ENCODE assay signal across 15 cellular contexts in the genomic region with DNA sequence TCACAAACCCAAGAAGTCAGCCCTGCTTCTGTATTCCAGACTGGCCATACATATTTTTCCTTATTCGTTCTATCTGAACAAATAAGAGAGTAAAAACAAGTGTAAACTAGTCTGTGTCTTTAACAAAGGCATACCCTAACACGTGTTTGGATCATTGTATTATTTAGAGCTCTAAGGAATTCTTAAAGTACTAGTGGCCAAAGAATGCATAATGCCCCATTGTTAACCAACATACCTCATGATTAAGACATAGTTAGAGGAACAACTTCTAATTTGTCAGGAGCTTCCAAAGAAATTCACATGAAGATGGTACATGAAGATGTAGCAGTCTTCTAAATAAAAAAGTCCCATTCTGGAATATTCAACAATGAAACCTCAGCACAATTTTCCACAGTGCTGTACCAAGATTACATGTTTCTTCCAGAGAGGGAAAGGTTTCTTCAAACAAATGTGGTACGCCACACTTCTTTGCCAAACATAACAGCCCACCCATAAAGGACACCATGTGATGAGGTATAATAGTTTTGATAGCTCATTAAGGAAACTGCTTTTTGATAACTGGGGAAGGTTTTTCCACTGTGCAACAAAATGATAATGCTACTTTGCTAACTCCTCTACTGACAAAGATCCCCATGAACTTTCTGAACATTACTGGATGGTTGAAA. TPM values are rescaled to one million over a fixed set of nuclear protein-coding genes. Genes with fewer than 3 reads are reported as not detected.
DNase-seq lines count a peak whose midpoint lies in the region; ATAC-seq, FAIRE-seq and TF ChIP-seq lines count a peak whose summit lies in the region.
"Had no signal": no experiment of that assay in that cellular context is flagged by ENCODE, and none has a peak within 500 bp of the region (broad histone marks: within the 10 kb centered on the region; RNA-seq: fewer than 3 reads in every experiment).

No MANE protein-coding gene starts in this region.

- no TSS peak for BruUV-seq in mammary epithelial cell (replicated peaks; lab: Mats Ljungman, UMichigan)

- DNase-seq in mammary epithelial cell (peak; percentile 76), kidney (no peak), suprapubic skin (ENCODE audit: low spot score in 2 of 2) (no peak), cerebellum (ENCODE audit: low spot score) (no peak), HuH-7.5 (ENCODE audit: low spot score) (no peak)
- DNase-seq: activated CD8-positive, alpha-beta memory T cell treated with anti-CD3 and anti-CD28 coated beads for 24 hours; activated gamma-delta T cell treated with Interleukin-2 at 50 U/mL for 16 hours; CD4-positive, alpha-beta memory T cell; NCI-H187; NCI-H748 treated with DMSO at 0.1 percent for 48 hours; SHP77; stimulated activated CD4-positive, alpha-beta T cell treated with anti-CD3 and anti-CD28 coated beads, Interleukin-4, amount 100 ng/mL, for 4 hours; stimulated activated naive CD4-positive, alpha-beta T cell treated with Interleukin-2 at 50 U/mL for 16 hours had no signal

- H2AFZ ChIP-seq in Loucy (ENCODE audit: low read length) (0 out of 2 replicates have a peak overlapping the region, but pooled peaks have one; percentile 31), mammary epithelial cell (ENCODE audit: low read depth, low read length) (peak overlapping the region; percentile 57)

- H3K9ac ChIP-seq in Loucy (ENCODE audit: low read depth, low read length, poor library complexity, severe bottlenecking) (no peak overlapping the region), mammary epithelial cell (ENCODE audit: insufficient read depth, low read length) (peak overlapping the region; percentile 38), kidney (ENCODE audit: low read length in 2 of 2) (no peak overlapping the region)

- TF ChIP-seq EP300 in suprapubic skin (IDR thresholded peaks at IDR 0.05), result no peak

- no peaks in the 10 kb centered on the region for H3K27me3 ChIP-seq in Loucy (ENCODE audit: insufficient read depth, low read length, poor library complexity, severe bottlenecking)
- H3K27me3 ChIP-seq in mammary epithelial cell (ENCODE audit: insufficient read depth, low read length), result no peaks in the 10 kb centered on the region
- no peaks in the 10 kb centered on the region for H3K27me3 ChIP-seq in suprapubic skin

- in situ Hi-C loops in mammary epithelial cell (cut with MboI; ENCODE audit: low sequenced_read_pairs in 2 of 2), result no loop called here

- no peaks in the 10 kb centered on the region for H3K9me2 ChIP-seq in Loucy (replicated peaks; ENCODE audit: low read depth, low read length)

- H4K20me1 ChIP-seq in Loucy (ENCODE audit: insufficient read depth, low read length, poor library complexity, severe bottlenecking) (no peaks in the 10 kb centered on the region), mammary epithelial cell (ENCODE audit: insufficient read depth, low read length) (no peaks in the 10 kb centered on the region)

- no peaks in the 10 kb centered on the region for H3K79me2 ChIP-seq in Loucy (ENCODE audit: insufficient read depth, low read length)
- H3K79me2 ChIP-seq in mammary epithelial cell (ENCODE audit: insufficient read depth, low read length), result no peaks in the 10 kb centered on the region

- dilution Hi-C loops in mammary epithelial cell (cut with HindIII; ENCODE audit: low sequenced_read_pairs), result no loop called here

- H3K9me3 ChIP-seq in Loucy (ENCODE audit: insufficient read depth, low read depth, low read length) (no peaks in the 10 kb centered on the region), mammary epithelial cell (replicated peaks; ENCODE audit: insufficient read depth, low read length) (no peaks in the 10 kb centered on the region), kidney (ENCODE audit: control insufficient read depth in 1 of 2, low read length in 2 of 2) (no peaks in the 10 kb centered on the region), suprapubic skin (no peaks in the 10 kb centered on the region)

- no peak for TF ChIP-seq CTCF in Loucy (conservative IDR thresholded peaks at IDR 0.05; ENCODE audit: low read length)
- TF ChIP-seq CTCF in mammary epithelial cell (conservative IDR thresholded peaks at IDR 0.05 in 1 of 2, IDR thresholded peaks at IDR 0.05 in 1 of 2; ENCODE audit: extremely low read depth in 1 of 2, insufficient read depth in 1 of 2, low read depth in 1 of 2, low read length in 2 of 2), result no peak
- no peak for TF ChIP-seq CTCF in kidney (IDR thresholded peaks at IDR 0.05; ENCODE audit: borderline replicate concordance, extremely low read depth, insufficient read depth)
- TF ChIP-seq CTCF in suprapubic skin (IDR thresholded peaks at IDR 0.05), result no peak

- no peak overlapping the region for H3K4me3 ChIP-seq in Loucy (ENCODE audit: low read length, poor library complexity, severe bottlenecking)
- no peak overlapping the region for H3K4me3 ChIP-seq in mammary epithelial cell (replicated peaks in 1 of 3; ENCODE audit: insufficient read depth in 1 of 3, low read depth in 2 of 3, low read length in 3 of 3)
- H3K4me3 ChIP-seq in kidney (ENCODE audit: low read length in 2 of 2), result no peak overlapping the region
- peak overlapping the region; percentile 17 for H3K4me3 ChIP-seq in suprapubic skin

- FAIRE-seq in kidney (lab: Jason Lieb, UNC), result no peak

- H3K27ac ChIP-seq in mammary epithelial cell (ENCODE audit: insufficient read depth, low read depth, low read length) (peak overlapping the region; percentile 80), kidney (ENCODE audit: low read depth in 2 of 2, low read length in 2 of 2) (peak overlapping the region; percentile 77 to 87), suprapubic skin (peak overlapping the region; percentile 78)

- ATAC-seq in GM21786 (IDR thresholded peaks at IDR 0.05; ENCODE audit: unreplicated experiment), result no peak

- intact Hi-C loops in mammary epithelial cell (cut with micrococcal nuclease) (no loop called here), kidney (cut with DNase I) (no loop called here)

- 28% methylated on average over 3 of the region's 3 CpGs for WGBS in mammary epithelial cell (ENCODE audit: low coverage, missing lambda C conversion rate)
- 34% methylated on average over 3 of the region's 3 CpGs for WGBS in suprapubic skin

- CTCF ChIA-PET in mammary epithelial cell (lab: Charles Lee; ENCODE audit: low non-redundant PET), result no interaction called here

- H3K36me3 ChIP-seq in Loucy (ENCODE audit: insufficient read depth, low read length) (no peaks in the 10 kb centered on the region), mammary epithelial cell (ENCODE audit: insufficient read depth, low read length) (no peaks in the 10 kb centered on the region), kidney (ENCODE audit: control insufficient read depth in 1 of 2, insufficient read depth in 2 of 2, low read length in 2 of 2) (no peaks in the 10 kb centered on the region), suprapubic skin (no peaks in the 10 kb centered on the region)

- H3K4me1 ChIP-seq in Loucy (ENCODE audit: insufficient read depth, low read length, poor library complexity, severe bottlenecking), result no peaks in the 10 kb centered on the region
- peaks cover 34% of the 10 kb centered on the region for H3K4me1 ChIP-seq in mammary epithelial cell (ENCODE audit: insufficient read depth, low read length)
- H3K4me1 ChIP-seq in kidney (ENCODE audit: control insufficient read depth in 1 of 2, insufficient read depth in 1 of 2, low read depth in 1 of 2, low read length in 2 of 2), result peaks cover 8 to 9% of the 10 kb centered on the region in 2 donors
- peaks cover 46% of the 10 kb centered on the region for H3K4me1 ChIP-seq in suprapubic skin

- H3K4me2 ChIP-seq in Loucy (ENCODE audit: low read depth, low read length, poor library complexity, severe bottlenecking), result no peak overlapping the region
- peak overlapping the region; percentile 59 for H3K4me2 ChIP-seq in mammary epithelial cell (ENCODE audit: insufficient read depth, low read depth, low read length)

- no peak for TF ChIP-seq POLR2A in suprapubic skin (IDR thresholded peaks at IDR 0.05)

- H3F3A ChIP-seq in Loucy (ENCODE audit: low read depth), result no peaks in the 10 kb centered on the region

RNA-seq across cellular contexts. Expression of gene PALMD, which starts 5.0 kb away (rescaled TPM):
- total RNA-seq in mammary epithelial cell, result 10 to 100 TPM in 1 of 2 donors, 1 to 10 TPM in 1; 2.7 to 36.7 TPM
- polyA plus RNA-seq in mammary epithelial cell, result 1.7 TPM
- 2.6 TPM for polyA minus RNA-seq in mammary epithelial cell
- 25.2 TPM for total RNA-seq in kidney
- 10.1 TPM for polyA plus RNA-seq in kidney (ENCODE audit: insufficient read depth, low read depth, low replicate concordance)
- 100 to 1,000 TPM; 111 to 183 (median 138) TPM for total RNA-seq in suprapubic skin
- 6.1 TPM for total RNA-seq in cerebellum
- total RNA-seq: CD4-positive, alpha-beta memory T cell had no signal
- polyA plus RNA-seq: CD4-positive, alpha-beta memory T cell had no signal
